ENCODE assay signal across 21 cellular contexts in genomic region chr17:70968302-70968701, GRCh38.
DNase-seq lines count a peak whose midpoint lies in the region; ATAC-seq and TF ChIP-seq lines count a peak whose summit lies in the region.
"Had no signal": no experiment of that assay in that cellular context is flagged by ENCODE, and none has a peak within 500 bp of the region (broad histone marks: within the 10 kb centered on the region; RNA-seq: fewer than 3 reads in every experiment).

No MANE protein-coding gene starts in this region.

- H2AFZ ChIP-seq in OCI-LY7 (ENCODE audit: low read length), result no peak overlapping the region

- no peak for TF ChIP-seq CTCF in OCI-LY7 (conservative IDR thresholded peaks at IDR 0.05; ENCODE audit: low read length)

- no peaks in the 10 kb centered on the region for H3K4me1 ChIP-seq in OCI-LY7 (ENCODE audit: insufficient read depth, low read length, poor library complexity, severe bottlenecking)

- no peaks in the 10 kb centered on the region for H3K27me3 ChIP-seq in MG63

- CTCF ChIA-PET in OCI-LY7 (lab: Charles Lee; ENCODE audit: unreplicated experiment), result no interaction called here

- no peak for ATAC-seq in GM21723 (IDR thresholded peaks at IDR 0.05; ENCODE audit: unreplicated experiment)

- H3K36me3 ChIP-seq in MG63 (no peaks in the 10 kb centered on the region), OCI-LY7 (ENCODE audit: insufficient read depth, low read length) (no peaks in the 10 kb centered on the region)

- H3K9me3 ChIP-seq in MG63 (no peaks in the 10 kb centered on the region; the same call in none of the 2 replicates), OCI-LY7 (ENCODE audit: low read length) (peaks cover 17% of the 10 kb centered on the region; the same call in 1 of the 2 replicates)

- POLR2A ChIA-PET in OCI-LY7 (lab: Charles Lee), result no interaction called here

- H3K4me3 ChIP-seq in MG63 (no peak overlapping the region), OCI-LY7 (ENCODE audit: low read depth, low read length, poor library complexity, severe bottlenecking) (no peak overlapping the region)

- no peaks in the 10 kb centered on the region for H3K79me2 ChIP-seq in OCI-LY7 (ENCODE audit: insufficient read depth, low read depth, low read length)

- H3K4me2 ChIP-seq in OCI-LY7 (ENCODE audit: low read length), result no peak overlapping the region
- H3K4me2 ChIP-seq: KMS-11 had no signal

- H3K27ac ChIP-seq in OCI-LY7 (ENCODE audit: low read depth, low read length, poor library complexity, severe bottlenecking), result no peak overlapping the region
- H3K27ac ChIP-seq: C4-2B, KMS-11 had no signal

- intact Hi-C loops in OCI-LY7 (cut with micrococcal nuclease; ENCODE audit: unreplicated experiment), result no loop called here

- H3K9me2 ChIP-seq in OCI-LY7 (ENCODE audit: insufficient read depth, low read length), result no peaks in the 10 kb centered on the region

- DNase-seq in ELR (ENCODE audit: low read depth), result peak; percentile 80
- DNase-seq in MG63, result peak; percentile 25
- DNase-seq in astrocyte of the hippocampus (ENCODE audit: low read depth, low spot score), result peak; percentile 7
- DNase-seq in fibroblast of peridontal ligament (ENCODE audit: extremely low read depth), result peak; percentile 11
- no peak for DNase-seq in NCI-H526 treated with DMSO at 0.1 percent for 48 hours (lab: John Stamatoyannopoulos, UW)
- DNase-seq in OCI-LY7 (ENCODE audit: low spot score), result no peak
- DNase-seq in activated naive CD4-positive, alpha-beta T cell (lab: John Stamatoyannopoulos, UW), result no peak
- DNase-seq: AML-193, DMS79 treated with DMSO at 0.1 percent for 48 hours, GDM1, GOT3, MM.1S, NCI-H1092, NCI-H1436 treated with DMSO at 0.1 percent for 48 hours, NCI-H2029 treated with DMSO at 0.1 percent for 48 hours, NCI-H2171 treated with DMSO at 0.1 percent for 48 hours, NCI-H446 treated with DMSO at 0.1 percent for 48 hours, T-helper 1 cell had no signal

- no peaks in the 10 kb centered on the region for H4K20me1 ChIP-seq in OCI-LY7 (ENCODE audit: insufficient read depth, low read length)

- BruUV-seq in OCI-LY7 (replicated peaks; lab: Mats Ljungman, UMichigan), result no TSS peak

Comparison
In these comparisons a context has a peak if more than half of its experiments do, and no peak if none do; other contexts are left out.
1. DNase-seq: peak in ELR (single experiment), MG63 (single experiment), astrocyte of the hippocampus (single experiment) and fibroblast of peridontal ligament (single experiment); none in NCI-H526 treated with DMSO at 0.1 percent for 48 hours (single experiment), OCI-LY7 (single experiment) and activated naive CD4-positive, alpha-beta T cell (0 of 4).